Comparison of ENCODE assay signal across 27 cellular contexts in genomic region chr9:27770541-27770940, GRCh38.
"Had no signal": no experiment of that assay in that cellular context is flagged by ENCODE, and none has a peak within 500 bp of the region (broad histone marks: within the 10 kb centered on the region; RNA-seq: fewer than 3 reads in every experiment).

No MANE protein-coding gene starts in this region.

- ATAC-seq: activated CD8-positive, alpha-beta T cell treated with anti-CD3 and anti-CD28 coated beads for 36 hours; activated T-cell treated with anti-CD3 and anti-CD28 coated beads, Interleukin-2, amount 50 U/mL, for 4 hours; activated T-helper 17 cell treated with anti-CD3 and anti-CD28 coated beads, Interleukin-2, amount 50 U/mL, for 72 hours; body of pancreas; esophagus mucosa; gastrocnemius medialis; T-helper 17 cell had no signal

- DNase-seq: activated CD4-positive, alpha-beta T cell treated with anti-CD3 and anti-CD28 coated beads for 48 hours; activated CD4-positive, alpha-beta T cell treated with anti-CD3 and anti-CD28 coated beads, Interleukin-2, amount 50 U/mL, for 1 hour; activated CD4-positive, alpha-beta T cell treated with anti-CD3 and anti-CD28 coated beads, Interleukin-2, amount 50 U/mL, for 48 hours; activated CD8-positive, alpha-beta memory T cell treated with anti-CD3 and anti-CD28 coated beads for 24 hours; activated CD8-positive, alpha-beta T cell treated with anti-CD3 and anti-CD28 coated beads for 36 hours; activated effector memory CD4-positive, alpha-beta T cell treated with Interleukin-2 at 50 U/mL for 16 hours; activated gamma-delta T cell treated with Interleukin-2 at 50 U/mL for 16 hours; activated naive CD4-positive, alpha-beta T cell treated with anti-CD3 and anti-CD28 coated beads, Interleukin-2, amount 50 U/mL, for 16 hours; activated naive CD4-positive, alpha-beta T cell treated with Interleukin-2 at 50 U/mL for 16 hours; activated T-cell treated with anti-CD3 and anti-CD28 coated beads, Interleukin-2, amount 50 U/mL, for 4 hours; amniotic stem cell; anterior cingulate cortex; body of pancreas; caudate nucleus; colonic mucosa; effector CD8-positive, alpha-beta T cell; foreskin fibroblast; gastrocnemius medialis; glutamatergic neuron; T-helper 1 cell; T-helper 17 cell had no signal

- FAIRE-seq: endometrium, endothelial cell of umbilical vein had no signal

- H3K27me3 Mint-ChIP-seq: activated CD8-positive, alpha-beta T cell treated with anti-CD3 and anti-CD28 coated beads for 36 hours; T-helper 17 cell had no signal

- H3K4me3 Mint-ChIP-seq: activated CD8-positive, alpha-beta T cell treated with anti-CD3 and anti-CD28 coated beads for 36 hours; activated naive CD8-positive, alpha-beta T cell; activated T-cell treated with anti-CD3 and anti-CD28 coated beads, Interleukin-2, amount 50 U/mL, for 4 hours; activated T-helper 17 cell treated with anti-CD3 and anti-CD28 coated beads, Interleukin-2, amount 50 U/mL, for 72 hours; T-helper 17 cell; T-helper 2 cell treated with Interferon-gamma antibody and Interleukin-4, amounts not matched to agents 5 μg/mL and 100 μg/mL, for 36 hours had no signal

- H3K27ac ChIP-seq: body of pancreas, colonic mucosa, gastrocnemius medialis had no signal

- H3K9me3 ChIP-seq: body of pancreas, colonic mucosa, gastrocnemius medialis had no signal

- H3K27me3 ChIP-seq: body of pancreas, colonic mucosa, gastrocnemius medialis had no signal

- H3K36me3 ChIP-seq: colonic mucosa, gastrocnemius medialis had no signal

- H3K4me1 ChIP-seq: body of pancreas, colonic mucosa, gastrocnemius medialis had no signal

- H3K27ac Mint-ChIP-seq: activated CD8-positive, alpha-beta T cell treated with anti-CD3 and anti-CD28 coated beads for 36 hours; activated naive CD8-positive, alpha-beta T cell; activated T-helper 17 cell treated with anti-CD3 and anti-CD28 coated beads, Interleukin-2, amount 50 U/mL, for 72 hours; T-helper 17 cell; T-helper 2 cell treated with Interferon-gamma antibody and Interleukin-4, amounts not matched to agents 5 μg/mL and 100 μg/mL, for 36 hours had no signal

- H3K36me3 Mint-ChIP-seq: activated naive CD8-positive, alpha-beta T cell had no signal

- H3K4me3 ChIP-seq: body of pancreas, colonic mucosa, gastrocnemius medialis had no signal

- H3K4me1 Mint-ChIP-seq: activated T-helper 17 cell treated with anti-CD3 and anti-CD28 coated beads, Interleukin-2, amount 50 U/mL, for 72 hours; T-helper 17 cell had no signal

- H3K9me3 Mint-ChIP-seq: activated CD8-positive, alpha-beta T cell treated with anti-CD3 and anti-CD28 coated beads for 36 hours; activated T-cell treated with anti-CD3 and anti-CD28 coated beads, Interleukin-2, amount 50 U/mL, for 4 hours; T-helper 2 cell treated with Interferon-gamma antibody and Interleukin-4, amounts not matched to agents 5 μg/mL and 100 μg/mL, for 36 hours had no signal
